In genomic region chr3:53506110-53506762, GRCh38 we compare ENCODE assay signal across 16 cellular contexts. TPM values are rescaled to one million over a fixed set of nuclear protein-coding genes. Genes with fewer than 3 reads are reported as not detected.
DNase-seq lines count a peak whose midpoint lies in the region; TF ChIP-seq lines count a peak whose summit lies in the region.
"Had no signal": no experiment of that assay in that cellular context is flagged by ENCODE, and none has a peak within 500 bp of the region (broad histone marks: within the 10 kb centered on the region; RNA-seq: fewer than 3 reads in every experiment).

No MANE protein-coding gene starts in this region.

- DNase-seq in DMS53 (lab: John Stamatoyannopoulos, UW): peak; percentile 59
- no peak for DNase-seq in DMS53 treated with DMSO at 0.1 percent for 48 hours (lab: John Stamatoyannopoulos, UW; ENCODE audit: unreplicated experiment)
- peak; percentile 19 for DNase-seq in hepatocyte (ENCODE audit: low spot score)
- no peak for DNase-seq in AG08396 (ENCODE audit: low spot score)
- no peak for DNase-seq in NCI-H345 (lab: John Stamatoyannopoulos, UW)
- no peak for DNase-seq in stimulated activated naive CD4-positive, alpha-beta T cell treated with Interleukin-2 at 50 U/mL for 16 hours (lab: John Stamatoyannopoulos, UW)
- DNase-seq in NCI-H1092 (lab: John Stamatoyannopoulos, UW): no peak
- DNase-seq: 8988T, COR-L47, DMS79, KBM-7, NCI-H1694, PC-3 had no signal

- H3K36me3 ChIP-seq in hepatocyte (replicated peaks; ENCODE audit: insufficient read depth, low read depth): no peaks in the 10 kb centered on the region
- no peaks in the 10 kb centered on the region for H3K36me3 ChIP-seq in muscle layer of duodenum (ENCODE audit: control insufficient read depth in 1 of 2, insufficient read depth in 2 of 2, low read length in 2 of 2)

- no peaks in the 10 kb centered on the region for H4K20me1 ChIP-seq in hepatocyte (ENCODE audit: insufficient read depth, poor library complexity, severe bottlenecking)

- peak overlapping the region; percentile 7 for H3K4me2 ChIP-seq in hepatocyte

- H3K4me3 ChIP-seq in hepatocyte (no peak overlapping the region), muscle layer of duodenum (ENCODE audit: low read depth in 1 of 2, low read length in 2 of 2) (no peak overlapping the region)
- H3K4me3 ChIP-seq: GM12878 had no signal

- no peak for TF ChIP-seq CTCF in hepatocyte (IDR thresholded peaks at IDR 0.05; ENCODE audit: poor library complexity)

- H3K79me2 ChIP-seq in hepatocyte: no peaks in the 10 kb centered on the region

- no peaks in the 10 kb centered on the region for H3K9me3 ChIP-seq in hepatocyte (ENCODE audit: low read depth)
- H3K9me3 ChIP-seq in muscle layer of duodenum (ENCODE audit: control insufficient read depth in 1 of 2, low read length in 2 of 2): no peaks in the 10 kb centered on the region

- H3K27me3 ChIP-seq in hepatocyte: no peaks in the 10 kb centered on the region
- no peaks in the 10 kb centered on the region for H3K27me3 ChIP-seq in muscle layer of duodenum (ENCODE audit: low read depth, low read length)

- H2AFZ ChIP-seq in hepatocyte: no peak overlapping the region

- WGBS in hepatocyte (ENCODE audit: low lambda C conversion rate, missing lambda C conversion rate): 80% methylated on average over 4 of the region's 4 CpGs

- H3K4me1 ChIP-seq in hepatocyte (ENCODE audit: insufficient read depth) (peaks cover 5% of the 10 kb centered on the region), muscle layer of duodenum (ENCODE audit: control insufficient read depth in 1 of 2, insufficient read depth in 2 of 2, low read length in 2 of 2) (no peaks in the 10 kb centered on the region)

- H3K27ac ChIP-seq in hepatocyte: peak overlapping the region; percentile 86
- H3K27ac ChIP-seq in muscle layer of duodenum (ENCODE audit: low read length): peak overlapping the region; percentile 70
- H3K27ac ChIP-seq: C4-2B had no signal

- H3K9me2 ChIP-seq in hepatocyte (replicated peaks; ENCODE audit: insufficient read depth): no peaks in the 10 kb centered on the region

RNA-seq across cellular contexts. Expression of gene CACNA1D, which starts 11.8 kb away (rescaled TPM):
- total RNA-seq in hepatocyte: 27.8 and 30.1 TPM in 2 replicates
- 5.2 and 8.9 TPM in 2 replicates for polyA plus RNA-seq in hepatocyte
- total RNA-seq: PC-3 had no signal

Comparison
In these comparisons a context has a peak if more than half of its experiments do, and no peak if none do; other contexts are left out.
1. DNase-seq: peak in DMS53 (single experiment) and hepatocyte (single experiment); none in DMS53 treated with DMSO at 0.1 percent for 48 hours (single experiment), AG08396 (single experiment), NCI-H345 (single experiment), stimulated activated naive CD4-positive, alpha-beta T cell treated with Interleukin-2 at 50 U/mL for 16 hours (single experiment) and NCI-H1092 (single experiment).